Comparison of ENCODE assay signal across 14 cellular contexts in genomic region chr6:111792914-111793700, GRCh38.
A peak's percentile ranks its signal among the peaks of the same experiment; 100 is the strongest.
DNase-seq lines count a peak whose midpoint lies in the region; ATAC-seq, FAIRE-seq and TF ChIP-seq lines count a peak whose summit lies in the region.
"Had no signal": no experiment of that assay in that cellular context is flagged by ENCODE, and none has a peak within 500 bp of the region (broad histone marks: within the 10 kb centered on the region; RNA-seq: fewer than 3 reads in every experiment).

No MANE protein-coding gene starts in this region.

- no peaks in the 10 kb centered on the region for H3K27me3 Mint-ChIP-seq in activated naive CD4-positive, alpha-beta T cell treated with anti-CD3 and anti-CD28 coated beads, Interleukin-2, amount 50 U/mL, for 24 hours
- H3K27me3 Mint-ChIP-seq in T-helper 17 cell (no peaks in the 10 kb centered on the region), immature natural killer cell (ENCODE audit: low read depth in 3 of 3) (peaks cover 9 to 18% (median 16%) of the 10 kb centered on the region in 3 donors)
- no peaks in the 10 kb centered on the region for H3K27me3 Mint-ChIP-seq in stimulated activated memory B cell treated with anti-CD40 and anti-IgM and Interleukin-4, amounts not matched to agents 10 μg/mL and 1 μg/mL and 100 μg/mL, for 72 hours
- H3K27me3 Mint-ChIP-seq: naive B cell had no signal

- no peaks in the 10 kb centered on the region for H3K9me3 Mint-ChIP-seq in activated naive CD4-positive, alpha-beta T cell treated with anti-CD3 and anti-CD28 coated beads, Interleukin-2, amount 50 U/mL, for 24 hours
- no peaks in the 10 kb centered on the region for H3K9me3 Mint-ChIP-seq in immature natural killer cell
- no peaks in the 10 kb centered on the region for H3K9me3 Mint-ChIP-seq in stimulated activated memory B cell treated with anti-CD40 and anti-IgM and Interleukin-4, amounts not matched to agents 10 μg/mL and 1 μg/mL and 100 μg/mL, for 72 hours
- H3K9me3 Mint-ChIP-seq: naive B cell had no signal

- peaks cover 76% of the 10 kb centered on the region for H3K4me1 Mint-ChIP-seq in activated naive CD4-positive, alpha-beta T cell treated with anti-CD3 and anti-CD28 coated beads, Interleukin-2, amount 50 U/mL, for 24 hours
- peaks cover 60% of the 10 kb centered on the region for H3K4me1 Mint-ChIP-seq in T-helper 17 cell
- H3K4me1 Mint-ChIP-seq in immature natural killer cell, result peaks cover under 1 to 60% of the 10 kb centered on the region in 2 donors
- H3K4me1 Mint-ChIP-seq in stimulated activated memory B cell treated with anti-CD40 and anti-IgM and Interleukin-4, amounts not matched to agents 10 μg/mL and 1 μg/mL and 100 μg/mL, for 72 hours, result peaks cover 32% of the 10 kb centered on the region

- intact Hi-C loops in kidney (cut with DNase I), result no loop called here

- H3K9me3 ChIP-seq in T-helper 17 cell (ENCODE audit: control insufficient read depth, low read length, poor library complexity, severe bottlenecking), result no peaks in the 10 kb centered on the region
- no peaks in the 10 kb centered on the region for H3K9me3 ChIP-seq in kidney (ENCODE audit: control insufficient read depth in 1 of 2, low read length in 2 of 2)
- H3K9me3 ChIP-seq: thyroid gland had no signal

- TF ChIP-seq CTCF in kidney (IDR thresholded peaks at IDR 0.05; ENCODE audit: borderline replicate concordance, extremely low read depth, insufficient read depth), result no peak

- H3K4me3 Mint-ChIP-seq in activated naive CD4-positive, alpha-beta T cell treated with anti-CD3 and anti-CD28 coated beads, Interleukin-2, amount 50 U/mL, for 24 hours, result peak overlapping the region; percentile 69
- H3K4me3 Mint-ChIP-seq in T-helper 17 cell, result peak overlapping the region; percentile 82
- peak overlapping the region; percentile 87 to 98 (median 92) for H3K4me3 Mint-ChIP-seq in immature natural killer cell
- H3K4me3 Mint-ChIP-seq in stimulated activated memory B cell treated with anti-CD40 and anti-IgM and Interleukin-4, amounts not matched to agents 10 μg/mL and 1 μg/mL and 100 μg/mL, for 72 hours, result no peak overlapping the region
- H3K4me3 Mint-ChIP-seq: naive B cell had no signal

- H3K27ac Mint-ChIP-seq in activated naive CD4-positive, alpha-beta T cell treated with anti-CD3 and anti-CD28 coated beads, Interleukin-2, amount 50 U/mL, for 24 hours, result peak overlapping the region; percentile 97
- H3K27ac Mint-ChIP-seq in T-helper 17 cell (no peak overlapping the region), immature natural killer cell (peak overlapping the region in 5 of 6 donors; percentile 99 to 100 (median 100))
- no peak overlapping the region for H3K27ac Mint-ChIP-seq in stimulated activated memory B cell treated with anti-CD40 and anti-IgM and Interleukin-4, amounts not matched to agents 10 μg/mL and 1 μg/mL and 100 μg/mL, for 72 hours

- no peak for ATAC-seq in T-helper 17 cell
- ATAC-seq in stimulated activated memory B cell treated with anti-CD40 and anti-IgM and Interleukin-4, amounts not matched to agents 10 μg/mL and 1 μg/mL and 100 μg/mL, for 72 hours, result no peak

- WGBS in urinary bladder, result 83% methylated on average over 10 of the region's 10 CpGs

- H3K9ac ChIP-seq in kidney (ENCODE audit: low read length in 2 of 2), result no peak overlapping the region

- H3K4me1 ChIP-seq in urinary bladder (ENCODE audit: insufficient read depth), result no peaks in the 10 kb centered on the region
- H3K4me1 ChIP-seq in kidney (ENCODE audit: control insufficient read depth in 1 of 2, insufficient read depth in 1 of 2, low read depth in 1 of 2, low read length in 2 of 2), result peaks cover 0 to 5% of the 10 kb centered on the region in 2 donors

- FAIRE-seq in kidney (lab: Jason Lieb, UNC), result no peak

- H3K27ac ChIP-seq in urinary bladder (ENCODE audit: low read depth), result no peak overlapping the region
- H3K27ac ChIP-seq in kidney (ENCODE audit: low read depth in 2 of 2, low read length in 2 of 2), result no peak overlapping the region
- H3K27ac ChIP-seq: thyroid gland had no signal

- H3K4me3 ChIP-seq in urinary bladder (ENCODE audit: low read depth, low read length) (peak overlapping the region; percentile 12), kidney (ENCODE audit: low read length in 2 of 2) (no peak overlapping the region)
- H3K4me3 ChIP-seq: thyroid gland had no signal

- peaks cover 32% of the 10 kb centered on the region for H3K36me3 Mint-ChIP-seq in activated naive CD4-positive, alpha-beta T cell treated with anti-CD3 and anti-CD28 coated beads, Interleukin-2, amount 50 U/mL, for 24 hours
- H3K36me3 Mint-ChIP-seq in T-helper 17 cell (ENCODE audit: low read depth) (no peaks in the 10 kb centered on the region), immature natural killer cell (peaks cover 0 to 3% (median 3%) of the 10 kb centered on the region in 3 donors)
- peaks cover 32% of the 10 kb centered on the region for H3K36me3 Mint-ChIP-seq in stimulated activated memory B cell treated with anti-CD40 and anti-IgM and Interleukin-4, amounts not matched to agents 10 μg/mL and 1 μg/mL and 100 μg/mL, for 72 hours
- H3K36me3 Mint-ChIP-seq: naive B cell had no signal

- no peaks in the 10 kb centered on the region for H3K36me3 ChIP-seq in urinary bladder (ENCODE audit: insufficient read depth)
- no peaks in the 10 kb centered on the region for H3K36me3 ChIP-seq in kidney (ENCODE audit: control insufficient read depth in 1 of 2, insufficient read depth in 2 of 2, low read length in 2 of 2)
- H3K36me3 ChIP-seq: thyroid gland had no signal

- no peak for DNase-seq in activated naive CD4-positive, alpha-beta T cell treated with anti-CD3 and anti-CD28 coated beads, Interleukin-2, amount 50 U/mL, for 16 hours
- DNase-seq in T-helper 17 cell (no peak), immature natural killer cell (no peak), retina (no peak), kidney (no peak)
- DNase-seq: hypothalamus, Kasumi-1, naive B cell, NCI-H1694, NCI-H526 treated with DMSO at 0.1 percent for 48 hours, thyroid gland had no signal

Comparison
In these comparisons a context has a peak if more than half of its experiments do, and no peak if none do; other contexts are left out.
1. H3K27ac Mint-ChIP-seq: peak in activated naive CD4-positive, alpha-beta T cell treated with anti-CD3 and anti-CD28 coated beads, Interleukin-2, amount 50 U/mL, for 24 hours (single experiment) and immature natural killer cell (5 of 6); none in T-helper 17 cell (single experiment) and stimulated activated memory B cell treated with anti-CD40 and anti-IgM and Interleukin-4, amounts not matched to agents 10 μg/mL and 1 μg/mL and 100 μg/mL, for 72 hours (single experiment).